Comparison of ENCODE assay signal across 8 cellular contexts in the genomic region with DNA sequence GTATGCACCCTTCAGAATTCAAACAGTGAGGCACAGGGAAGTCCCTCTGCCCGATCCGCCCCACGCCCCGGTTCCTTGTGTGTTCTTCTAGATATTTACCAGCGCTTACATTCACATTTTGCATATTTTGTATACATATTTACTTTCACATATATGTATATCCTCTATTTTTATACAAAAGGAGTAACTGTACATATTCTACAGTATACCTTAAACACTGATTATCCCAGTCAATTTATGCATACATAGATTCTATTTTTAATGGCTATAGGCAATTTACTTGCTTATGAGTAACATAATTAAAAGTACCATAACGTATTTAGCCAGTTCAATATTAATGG. TPM values are rescaled to one million over a fixed set of nuclear protein-coding genes. Genes with fewer than 3 reads are reported as not detected.
DNase-seq lines count a peak whose midpoint lies in the region; ATAC-seq and TF ChIP-seq lines count a peak whose summit lies in the region.

No MANE protein-coding gene starts in this region.

- no peaks in the 10 kb centered on the region for H3K4me1 ChIP-seq in BE2C

- ATAC-seq in sciatic nerve (no peak), GM21723 (IDR thresholded peaks at IDR 0.05; ENCODE audit: unreplicated experiment) (no peak)

- no peaks in the 10 kb centered on the region for H3K36me3 ChIP-seq in BE2C

- intact Hi-C loops in sciatic nerve (cut with DNase I): no loop called here

- no peaks in the 10 kb centered on the region for H3K27me3 Mint-ChIP-seq in chondrocyte (ENCODE audit: low read depth)
- peaks cover 6% of the 10 kb centered on the region for H3K27me3 Mint-ChIP-seq in nephron (ENCODE audit: low read depth)

- H3K36me3 Mint-ChIP-seq in chondrocyte (ENCODE audit: low read depth) (peaks cover 9% of the 10 kb centered on the region), nephron (ENCODE audit: low read depth) (peaks cover 23% of the 10 kb centered on the region)

- H3K9me3 Mint-ChIP-seq in chondrocyte (ENCODE audit: low read depth) (no peaks in the 10 kb centered on the region), nephron (no peaks in the 10 kb centered on the region)

- H3K4me3 ChIP-seq in BE2C (ENCODE audit: low read depth, low read length) (peak overlapping the region; percentile 87; the same call in 1 of the 2 replicates), LNCaP clone FGC (ENCODE audit: low read depth, low read length) (peak overlapping the region; percentile 86)

- H3K27ac Mint-ChIP-seq in chondrocyte (ENCODE audit: unreplicated experiment): peak overlapping the region; percentile 97
- H3K27ac Mint-ChIP-seq in nephron: peak overlapping the region; percentile 94 to 97 (median 96)

- DNase-seq in BE2C (no peak), LNCaP clone FGC (ENCODE audit: low read depth) (no peak), chondrocyte (ENCODE audit: low spot score) (no peak), sciatic nerve (ENCODE audit: low spot score) (no peak), hippocampal formation (lab: John Stamatoyannopoulos, UW) (no peak), NCI-H526 treated with DMSO at 0.1 percent for 48 hours (lab: John Stamatoyannopoulos, UW) (no peak)

- H3K9me3 ChIP-seq in BE2C: no peaks in the 10 kb centered on the region

- no peaks in the 10 kb centered on the region for H3K27me3 ChIP-seq in BE2C

- TF ChIP-seq CTCF in BE2C (IDR thresholded peaks at IDR 0.05; ENCODE audit: low read depth, low read length) (no peak), LNCaP clone FGC (IDR thresholded peaks at IDR 0.05; ENCODE audit: control insufficient read depth, extremely low read depth, insufficient read depth) (no peak), chondrocyte (IDR thresholded peaks at IDR 0.05) (peak; percentile 65), nephron (IDR thresholded peaks at IDR 0.05; ENCODE audit: unreplicated experiment in 3 of 3) (no peak)

- peak overlapping the region; percentile 90 for H3K4me3 Mint-ChIP-seq in chondrocyte (ENCODE audit: unreplicated experiment)
- peak overlapping the region; percentile 98 to 100 (median 99) for H3K4me3 Mint-ChIP-seq in nephron

- peaks cover 31% of the 10 kb centered on the region for H3K4me1 Mint-ChIP-seq in chondrocyte (ENCODE audit: low read depth)
- H3K4me1 Mint-ChIP-seq in nephron: peaks cover 22% of the 10 kb centered on the region

RNA-seq across cellular contexts. Expression of a gene that starts 0.3 kb away (rescaled TPM):
- polyA plus RNA-seq in BE2C (2012; ENCODE audit: insufficient read depth, insufficient read length, low read depth): 5.2 TPM
- total RNA-seq in chondrocyte (21.5 to 30.2 TPM (median 22.9 TPM) in 3 replicates), sciatic nerve (23.1 TPM)

RNA-seq across cellular contexts. Expression of a gene that starts 3.8 kb away (rescaled TPM):
- polyA plus RNA-seq in BE2C (2012; ENCODE audit: insufficient read depth, insufficient read length, low read depth): not detected
- not detected in 3 replicates for total RNA-seq in chondrocyte
- not detected for total RNA-seq in sciatic nerve

RNA-seq across cellular contexts. Expression of a gene that starts 43.1 kb away (rescaled TPM):
- polyA plus RNA-seq in BE2C (2012; ENCODE audit: insufficient read depth, insufficient read length, low read depth): 22.4 TPM
- total RNA-seq in chondrocyte (13.6 to 20.5 TPM (median 14.2 TPM) in 3 replicates), sciatic nerve (16.1 TPM)

RNA-seq across cellular contexts. Expression of a gene that starts 48.5 kb away (rescaled TPM):
- 29.7 TPM for polyA plus RNA-seq in BE2C (2012; ENCODE audit: insufficient read depth, insufficient read length, low read depth)
- total RNA-seq in chondrocyte (29.3 to 32.6 TPM (median 32.1 TPM) in 3 replicates), sciatic nerve (41.5 TPM)
